In genomic region chr11:19433367-19433766, GRCh38 we compare ENCODE assay signal across 10 cellular contexts.
DNase-seq lines count a peak whose midpoint lies in the region; ATAC-seq and TF ChIP-seq lines count a peak whose summit lies in the region.
"Had no signal": no experiment of that assay in that cellular context is flagged by ENCODE, and none has a peak within 500 bp of the region (broad histone marks: within the 10 kb centered on the region; RNA-seq: fewer than 3 reads in every experiment).

No MANE protein-coding gene starts in this region.

- peaks cover 3% of the 10 kb centered on the region for H3K9me3 Mint-ChIP-seq in Calu3 (ENCODE audit: low read depth, unreplicated experiment)

- H3K4me3 Mint-ChIP-seq in Calu3 (ENCODE audit: low read depth, unreplicated experiment) = no peak overlapping the region

- no TSS peak for BruUV-seq in Calu3 (replicated peaks; lab: Mats Ljungman, UMichigan)

- H3K4me1 ChIP-seq in mucosa of rectum (ENCODE audit: control insufficient read depth in 2 of 2, insufficient read depth in 2 of 2, low read length in 2 of 2) (no peaks in the 10 kb centered on the region), prostate gland (replicated peaks) (no peaks in the 10 kb centered on the region)

- peak overlapping the region; percentile 60 to 71 for H3K27ac ChIP-seq in mucosa of rectum (ENCODE audit: low read depth in 2 of 2, low read length in 2 of 2)
- H3K27ac ChIP-seq in prostate gland = no peak overlapping the region

- DNase-seq in Calu3 (no peak), NCI-H524 (lab: John Stamatoyannopoulos, UW) (no peak), LoVo (ENCODE audit: low spot score) (no peak), prostate gland (ENCODE audit: low spot score) (no peak)
- DNase-seq: activated CD4-positive, alpha-beta T cell treated with anti-CD3 and anti-CD28 coated beads, Interleukin-2, amount 50 U/mL, for 4 hours; stimulated activated CD4-positive, alpha-beta T cell treated with anti-CD3 and anti-CD28 coated beads, Interleukin-15, amount 100 ng/mL, for 24 hours had no signal

- H3K4me3 ChIP-seq in mucosa of rectum (ENCODE audit: low read length in 2 of 2) (no peak overlapping the region), prostate gland (no peak overlapping the region)

- TF ChIP-seq CTCF in Calu3 (IDR thresholded peaks at IDR 0.05; ENCODE audit: unreplicated experiment) (no peak), prostate gland (IDR thresholded peaks at IDR 0.05) (no peak)

- no peak for TF ChIP-seq POLR2A in prostate gland (IDR thresholded peaks at IDR 0.05)

- no peak overlapping the region for H3K27ac Mint-ChIP-seq in Calu3 (ENCODE audit: unreplicated experiment)

- ATAC-seq in GM18873 (IDR thresholded peaks at IDR 0.05; ENCODE audit: low FRiP score, unreplicated experiment) (peak; percentile 69), GM21723 (IDR thresholded peaks at IDR 0.05; ENCODE audit: unreplicated experiment) (peak; percentile 68), HG03432 (IDR thresholded peaks at IDR 0.05; ENCODE audit: unreplicated experiment) (peak; percentile 62)

- peaks cover 2 to 3% of the 10 kb centered on the region in 2 donors for H3K27me3 ChIP-seq in mucosa of rectum (ENCODE audit: control insufficient read depth in 2 of 2, insufficient read depth in 2 of 2, low read length in 2 of 2)
- no peaks in the 10 kb centered on the region for H3K27me3 ChIP-seq in prostate gland (replicated peaks; ENCODE audit: insufficient read depth)

- no peaks in the 10 kb centered on the region for H3K36me3 Mint-ChIP-seq in Calu3 (ENCODE audit: insufficient read depth, unreplicated experiment)

- H3K9me3 ChIP-seq in mucosa of rectum (ENCODE audit: control insufficient read depth in 2 of 2, low read length in 2 of 2) (no peaks in the 10 kb centered on the region), prostate gland (no peaks in the 10 kb centered on the region)

- WGBS in prostate gland = 84% methylated on average over 2 of the region's 2 CpGs

- no peak overlapping the region for H3K9ac ChIP-seq in mucosa of rectum (ENCODE audit: low read depth in 1 of 2, low read length in 2 of 2)

- peaks cover 31% of the 10 kb centered on the region for H3K4me1 Mint-ChIP-seq in Calu3 (ENCODE audit: low read depth, unreplicated experiment)

- H3K36me3 ChIP-seq in mucosa of rectum (ENCODE audit: control insufficient read depth in 2 of 2, insufficient read depth in 2 of 2, low read length in 2 of 2) (no peaks in the 10 kb centered on the region), prostate gland (no peaks in the 10 kb centered on the region)

- intact Hi-C loops in Calu3 (cut with micrococcal nuclease; ENCODE audit: unreplicated experiment) (no loop called here), prostate gland (cut with DNase I) (no loop called here)

- CTCF ChIA-PET in Calu3 (lab: Charles Lee) = no interaction called here

- peaks cover 95% of the 10 kb centered on the region for H3K27me3 Mint-ChIP-seq in Calu3 (ENCODE audit: unreplicated experiment)

Comparison
In these comparisons a context has a peak if more than half of its experiments do, and no peak if none do; other contexts are left out.
1. H3K27ac ChIP-seq: peak in mucosa of rectum (2 of 2); none in prostate gland (0 of 2).
2. Peak in every context shown above with its lines, with median percentiles within 50 percentile points of each other: ATAC-seq.